In the genomic region with DNA sequence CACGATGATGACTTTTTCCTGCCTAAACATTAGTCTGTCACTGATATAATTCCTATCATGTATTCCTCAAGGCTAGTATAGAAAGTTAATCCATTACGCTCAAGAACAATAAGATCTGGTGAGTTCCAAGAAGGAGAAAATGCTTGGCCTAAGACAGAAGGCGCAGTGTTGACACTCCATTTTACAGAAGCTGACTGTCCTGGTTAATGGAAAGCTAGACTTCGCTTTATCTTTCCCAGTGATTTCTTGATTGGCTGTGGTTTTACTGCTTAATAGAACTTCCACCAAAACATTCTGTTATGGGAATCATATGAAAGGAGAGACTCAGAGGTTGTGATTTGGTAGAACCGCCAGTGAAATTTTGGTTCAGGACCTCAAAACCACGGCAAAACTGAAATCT, we compare ENCODE assay signal across 26 cellular contexts. TPM values are rescaled to one million over a fixed set of nuclear protein-coding genes. Genes with fewer than 3 reads are reported as not detected.
DNase-seq lines count a peak whose midpoint lies in the region; ATAC-seq, FAIRE-seq and TF ChIP-seq lines count a peak whose summit lies in the region.
"Had no signal": no experiment of that assay in that cellular context is flagged by ENCODE, and none has a peak within 500 bp of the region (broad histone marks: within the 10 kb centered on the region; RNA-seq: fewer than 3 reads in every experiment).

No MANE protein-coding gene starts in this region.

- TF ChIP-seq CTCF in D721Med (IDR thresholded peaks at IDR 0.05; ENCODE audit: insufficient read depth, missing control alignments) (no peak), mesothelial cell of epicardium (IDR thresholded peaks at IDR 0.05; ENCODE audit: unreplicated experiment) (no peak), smooth muscle cell (IDR thresholded peaks at IDR 0.05; ENCODE audit: borderline replicate concordance, insufficient read depth, poor library complexity, severe bottlenecking) (no peak), testis (IDR thresholded peaks at IDR 0.05) (no peak)

- TF ChIP-seq POLR2A in testis (IDR thresholded peaks at IDR 0.05), result no peak

- H3K9me3 Mint-ChIP-seq in mesothelial cell of epicardium, result no peaks in the 10 kb centered on the region
- H3K9me3 Mint-ChIP-seq in activated T-helper 17 cell treated with anti-CD3 and anti-CD28 coated beads, Interleukin-2, amount 50 U/mL, for 72 hours, result no peaks in the 10 kb centered on the region
- H3K9me3 Mint-ChIP-seq: CD8-positive, alpha-beta memory T cell had no signal

- H3K4me1 ChIP-seq in smooth muscle cell (ENCODE audit: low read depth), result peaks cover 20% of the 10 kb centered on the region
- peaks cover 14% of the 10 kb centered on the region for H3K4me1 ChIP-seq in Karpas-422 (ENCODE audit: low read length)
- H3K4me1 ChIP-seq in testis, result no peaks in the 10 kb centered on the region

- H3K27ac Mint-ChIP-seq in mesothelial cell of epicardium, result peak overlapping the region; percentile 9
- no peak overlapping the region for H3K27ac Mint-ChIP-seq in activated T-helper 17 cell treated with anti-CD3 and anti-CD28 coated beads, Interleukin-2, amount 50 U/mL, for 72 hours
- H3K27ac Mint-ChIP-seq: CD14-positive monocyte; CD8-positive, alpha-beta memory T cell; IgD-negative memory B cell had no signal

- H3K36me3 ChIP-seq in smooth muscle cell (ENCODE audit: low read depth), result no peaks in the 10 kb centered on the region
- no peaks in the 10 kb centered on the region for H3K36me3 ChIP-seq in Karpas-422 (ENCODE audit: insufficient read depth, low read length)
- no peaks in the 10 kb centered on the region for H3K36me3 ChIP-seq in testis (ENCODE audit: low read depth, missing control alignments)

- no peak overlapping the region for H3K4me3 Mint-ChIP-seq in mesothelial cell of epicardium
- no peak overlapping the region for H3K4me3 Mint-ChIP-seq in activated T-helper 17 cell treated with anti-CD3 and anti-CD28 coated beads, Interleukin-2, amount 50 U/mL, for 72 hours

- H2AFZ ChIP-seq in smooth muscle cell (ENCODE audit: low read depth) (peak overlapping the region; percentile 28), Karpas-422 (ENCODE audit: low read length) (no peak overlapping the region)

- H3K27ac ChIP-seq in smooth muscle cell (ENCODE audit: low read depth) (no peak overlapping the region), Karpas-422 (ENCODE audit: low read length) (no peak overlapping the region), testis (no peak overlapping the region)
- H3K27ac ChIP-seq: HL-60, KMS-11 had no signal

- peak overlapping the region; percentile 7 for H3K4me2 ChIP-seq in smooth muscle cell
- no peak overlapping the region for H3K4me2 ChIP-seq in Karpas-422 (ENCODE audit: low read depth, low read length, poor library complexity, severe bottlenecking)
- H3K4me2 ChIP-seq: KMS-11 had no signal

- H3K9me2 ChIP-seq in Karpas-422 (replicated peaks; ENCODE audit: insufficient read depth, low read length), result no peaks in the 10 kb centered on the region

- H3K27me3 ChIP-seq in smooth muscle cell (ENCODE audit: low read depth), result no peaks in the 10 kb centered on the region
- H3K27me3 ChIP-seq in Karpas-422 (ENCODE audit: low read length), result no peaks in the 10 kb centered on the region
- no peaks in the 10 kb centered on the region for H3K27me3 ChIP-seq in testis

- no peaks in the 10 kb centered on the region for H3K27me3 Mint-ChIP-seq in mesothelial cell of epicardium (ENCODE audit: low read depth)
- peaks cover 41% of the 10 kb centered on the region for H3K27me3 Mint-ChIP-seq in activated T-helper 17 cell treated with anti-CD3 and anti-CD28 coated beads, Interleukin-2, amount 50 U/mL, for 72 hours

- no peaks in the 10 kb centered on the region for H3K36me3 Mint-ChIP-seq in mesothelial cell of epicardium
- H3K36me3 Mint-ChIP-seq in activated T-helper 17 cell treated with anti-CD3 and anti-CD28 coated beads, Interleukin-2, amount 50 U/mL, for 72 hours (ENCODE audit: low read depth), result no peaks in the 10 kb centered on the region
- H3K36me3 Mint-ChIP-seq: CD8-positive, alpha-beta memory T cell; IgD-negative memory B cell had no signal

- H3K9ac ChIP-seq in smooth muscle cell (ENCODE audit: low read depth), result no peak overlapping the region
- H3K9ac ChIP-seq in Karpas-422 (ENCODE audit: low read length), result no peak overlapping the region
- H3K9ac ChIP-seq: KMS-11 had no signal

- no peaks in the 10 kb centered on the region for H4K20me1 ChIP-seq in smooth muscle cell (ENCODE audit: low read depth)
- no peaks in the 10 kb centered on the region for H4K20me1 ChIP-seq in Karpas-422 (ENCODE audit: insufficient read depth, low read depth, low read length)

- ATAC-seq in activated T-helper 17 cell treated with anti-CD3 and anti-CD28 coated beads, Interleukin-2, amount 50 U/mL, for 72 hours (replicated peaks), result no peak
- ATAC-seq: PC-3 had no signal

- FAIRE-seq in D721Med (lab: Jason Lieb, UNC) (peak; percentile 83), TTC549 (lab: Jason Lieb, UNC) (peak; percentile 61)

- peaks cover 11% of the 10 kb centered on the region for H3K79me2 ChIP-seq in smooth muscle cell (ENCODE audit: low read depth)
- H3K79me2 ChIP-seq in Karpas-422 (ENCODE audit: low read length), result no peaks in the 10 kb centered on the region

- no peak overlapping the region for H3K4me3 ChIP-seq in smooth muscle cell
- no peak overlapping the region for H3K4me3 ChIP-seq in Karpas-422 (ENCODE audit: low read length)
- no peak overlapping the region for H3K4me3 ChIP-seq in testis

- 65% methylated on average over 6 of the region's 6 CpGs for WGBS in smooth muscle cell (ENCODE audit: low lambda C conversion rate)
- 57 to 64% methylated on average over 6 of the region's 6 CpGs for WGBS in testis, 2 donors

- H3K4me1 Mint-ChIP-seq in mesothelial cell of epicardium, result peaks cover 37% of the 10 kb centered on the region
- no peaks in the 10 kb centered on the region for H3K4me1 Mint-ChIP-seq in activated T-helper 17 cell treated with anti-CD3 and anti-CD28 coated beads, Interleukin-2, amount 50 U/mL, for 72 hours

- no peaks in the 10 kb centered on the region for H3K9me3 ChIP-seq in smooth muscle cell (replicated peaks; ENCODE audit: low read depth)
- H3K9me3 ChIP-seq in Karpas-422 (ENCODE audit: low read length), result no peaks in the 10 kb centered on the region
- H3K9me3 ChIP-seq in testis, result no peaks in the 10 kb centered on the region

- intact Hi-C loops in testis (cut with DNase I; ENCODE audit: low total_unique reads), result no loop called here

- DNase-seq in D721Med (ENCODE audit: insufficient read length, low spot score) (no peak), mesothelial cell of epicardium (ENCODE audit: low spot score in 2 of 2, unreplicated experiment in 2 of 2) (no peak), smooth muscle cell (lab: John Stamatoyannopoulos, UW; ENCODE audit: unreplicated experiment) (no peak), NCI-H2107 (lab: John Stamatoyannopoulos, UW) (no peak), Karpas-422 (no peak), testis (no peak)
- DNase-seq: Calu3; CD8-positive, alpha-beta memory T cell; DMS153; H7; NCI-H1092; NCI-H1417 treated with DMSO at 0.1 percent for 48 hours; NCI-H1694 treated with DMSO at 0.1 percent for 48 hours; NCI-H2081 treated with DMSO at 0.1 percent for 48 hours; NCI-H2171 treated with DMSO at 0.1 percent for 48 hours; NCI-H345; NCI-H510A treated with DMSO at 0.1 percent for 48 hours; NCI-H774; PC-3; T-helper 1 cell had no signal

- peaks cover 12% of the 10 kb centered on the region for H3F3A ChIP-seq in smooth muscle cell (ENCODE audit: low read depth)

RNA-seq across cellular contexts. Expression of a gene that starts 1.9 kb away (rescaled TPM):
- total RNA-seq in mesothelial cell of epicardium (30.9 to 32.3 TPM (median 31.9 TPM) in 3 replicates), smooth muscle cell (7.1 and 11.5 TPM in 2 replicates), testis (10 to 100 TPM; 10.9 to 11.3 TPM)
- polyA plus RNA-seq in smooth muscle cell (6.6 and 7.1 TPM in 2 replicates), testis (ENCODE audit: insufficient read depth, low read depth, low replicate concordance) (4.2 TPM)
- under 1 TPM in 1 of 2 donors, not detected in 1; 0.42 TPM for total RNA-seq in activated T-helper 17 cell treated with anti-CD3 and anti-CD28 coated beads, Interleukin-2, amount 50 U/mL, for 72 hours
- total RNA-seq in Karpas-422 (2014; rRNA removed; shearing (Covaris generic); ENCODE audit: low replicate concordance), result 0.19 TPM in 1 of 2 replicates, not detected in the other
- total RNA-seq: CD8-positive, alpha-beta memory T cell had no signal
- polyA plus RNA-seq: CD14-positive monocyte; CD8-positive, alpha-beta memory T cell had no signal
